14 cellular contexts compared by ENCODE assay signal in the genomic region with DNA sequence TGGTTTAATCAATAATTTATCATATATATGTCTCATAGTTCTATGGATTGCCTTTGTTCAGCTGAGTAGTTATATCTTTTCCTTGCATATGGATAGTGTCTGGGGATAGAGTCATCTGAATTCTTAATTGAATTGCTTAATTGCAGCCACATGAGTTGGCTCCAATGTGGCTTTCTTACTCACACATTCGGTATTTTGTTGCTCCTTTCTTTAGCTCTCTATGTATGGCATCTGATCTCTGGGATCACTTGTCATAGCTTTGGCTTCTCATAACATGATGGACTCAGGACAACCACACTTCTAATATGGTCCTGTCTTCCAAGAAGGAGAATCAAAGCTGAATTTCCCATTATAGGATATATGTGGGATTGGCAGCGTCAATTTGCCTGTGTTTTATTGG.
DNase-seq lines count a peak whose midpoint lies in the region; ATAC-seq, FAIRE-seq and TF ChIP-seq lines count a peak whose summit lies in the region.
"Had no signal": no experiment of that assay in that cellular context is flagged by ENCODE, and none has a peak within 500 bp of the region (broad histone marks: within the 10 kb centered on the region; RNA-seq: fewer than 3 reads in every experiment).

No MANE protein-coding gene starts in this region.

- H3K4me1 ChIP-seq in small intestine (ENCODE audit: control insufficient read depth in 2 of 2, insufficient read depth in 1 of 2, low read depth in 1 of 2, low read length in 1 of 2) = no peaks in the 10 kb centered on the region

- ATAC-seq in HG03354 (IDR thresholded peaks at IDR 0.05; ENCODE audit: poor library complexity, severe bottlenecking, unreplicated experiment) = no peak
- ATAC-seq: activated naive CD4-positive, alpha-beta T cell treated with anti-CD3 and anti-CD28 coated beads, Interleukin-2, amount 50 U/mL, for 72 hours; left colon had no signal

- no peaks in the 10 kb centered on the region for H3K9me3 ChIP-seq in small intestine (ENCODE audit: control insufficient read depth, low read depth)
- H3K9me3 ChIP-seq: thoracic aorta had no signal

- TF ChIP-seq CTCF in fibroblast of pulmonary artery (IDR thresholded peaks at IDR 0.05; ENCODE audit: low read length, missing control alignments) = no peak

- H3K27me3 ChIP-seq in small intestine (ENCODE audit: control insufficient read depth in 2 of 2, insufficient read depth in 2 of 2, low read length in 2 of 2) = no peaks in the 10 kb centered on the region

- 72 to 81% (median 73%) methylated on average over 2 of the region's 2 CpGs for WGBS in small intestine, 3 donors

- H3K27ac ChIP-seq in small intestine (ENCODE audit: low read depth in 1 of 2, low read length in 1 of 2) = no peak overlapping the region
- H3K27ac ChIP-seq: thoracic aorta had no signal

- in situ Hi-C loops in SK-MEL-5 (cut with HindIII; ENCODE audit: low pct_unique_long_range_greater_than_20kb, low sequenced_read_pairs) = no loop called here

- FAIRE-seq in urothelium cell line (lab: Jason Lieb, UNC) = no peak
- FAIRE-seq in small intestine (lab: Jason Lieb, UNC) = no peak

- no peaks in the 10 kb centered on the region for H3K36me3 ChIP-seq in small intestine (ENCODE audit: control insufficient read depth in 2 of 2, insufficient read depth in 2 of 2, low read length in 2 of 2)
- H3K36me3 ChIP-seq: thoracic aorta had no signal

- DNase-seq in GM04504 (ENCODE audit: low read depth) (peak; percentile 65), SK-MEL-5 (ENCODE audit: low read depth, low spot score) (peak; percentile 36), fibroblast of pulmonary artery (ENCODE audit: low read depth) (peak; percentile 68), urothelium cell line (ENCODE audit: low spot score) (peak; percentile 4), small intestine (no peak)
- DNase-seq in activated CD4-positive, alpha-beta T cell treated with anti-CD3 and anti-CD28 coated beads, Interleukin-2, amount 50 U/mL, for 1 hour = no peak
- DNase-seq: activated CD8-positive, alpha-beta memory T cell treated with anti-CD3 and anti-CD28 coated beads, Interleukin-2, amount 50 U/mL, for 4 hours; hippocampal formation; left colon; NCI-H1105; posterior cingulate gyrus had no signal

- H3K4me3 ChIP-seq in fibroblast of pulmonary artery (replicated peaks; ENCODE audit: low read depth, low read length) = no peak overlapping the region
- no peak overlapping the region for H3K4me3 ChIP-seq in small intestine (ENCODE audit: low read depth in 1 of 2, low read length in 2 of 2)
- H3K4me3 ChIP-seq: thoracic aorta had no signal

Comparison
In these comparisons a context has a peak if more than half of its experiments do, and no peak if none do; other contexts are left out.
1. DNase-seq: peak in GM04504 (single experiment), SK-MEL-5 (single experiment), fibroblast of pulmonary artery (single experiment) and urothelium cell line (single experiment); none in activated CD4-positive, alpha-beta T cell treated with anti-CD3 and anti-CD28 coated beads, Interleukin-2, amount 50 U/mL, for 1 hour (single experiment) and small intestine (single experiment).